18 cellular contexts compared by ENCODE assay signal in genomic region chr6:137210903-137211302, GRCh38. TPM values are rescaled to one million over a fixed set of nuclear protein-coding genes. Genes with fewer than 3 reads are reported as not detected.
DNase-seq lines count a peak whose midpoint lies in the region; ATAC-seq lines count a peak whose summit lies in the region.
"Had no signal": no experiment of that assay in that cellular context is flagged by ENCODE, and none has a peak within 500 bp of the region (broad histone marks: within the 10 kb centered on the region; RNA-seq: fewer than 3 reads in every experiment).

No MANE protein-coding gene starts in this region.

- intact Hi-C loops in right cardiac atrium (cut with DNase I) = loop anchor here in 1 of 4 donors (10.0 kb wide), 2 partner anchors 54 to 116 kb away; no protein-coding TSS in a partner anchor

- H3K36me3 ChIP-seq in subcutaneous abdominal adipose tissue (ENCODE audit: control insufficient read depth in 5 of 5, insufficient read depth in 5 of 5, low read length in 5 of 5) = peaks cover 0 to 8% (median 5%) of the 10 kb centered on the region in 5 donors

- H3K9me3 Mint-ChIP-seq in central memory CD8-positive, alpha-beta T cell = no peaks in the 10 kb centered on the region
- peaks cover 18% of the 10 kb centered on the region for H3K9me3 Mint-ChIP-seq in activated naive CD4-positive, alpha-beta T cell treated with anti-CD3 and anti-CD28 coated beads, Interleukin-2, amount 10 ng/mL, durations not matched to agents 7 days and 5 days
- H3K9me3 Mint-ChIP-seq in natural killer cell treated with Interleukin-12 subunit alpha and Interleukin-12 subunit beta and Interleukin-15 and Interleukin-18, amount 100 ng/mL, for 72 hours = no peaks in the 10 kb centered on the region

- DNase-seq in NCI-H446 treated with DMSO at 0.1 percent for 48 hours (lab: John Stamatoyannopoulos, UW) (peak; percentile 5), right cardiac atrium (no peak), HuH-7.5 (ENCODE audit: low spot score) (no peak)
- DNase-seq in central memory CD8-positive, alpha-beta T cell (ENCODE audit: low spot score in 2 of 2) = no peak
- no peak for DNase-seq in activated naive CD4-positive, alpha-beta T cell treated with anti-CD3 and anti-CD28 coated beads, Interleukin-2, amount 10 ng/mL, durations not matched to agents 7 days and 5 days
- DNase-seq in natural killer cell treated with Interleukin-12 subunit alpha and Interleukin-12 subunit beta and Interleukin-15 and Interleukin-18, amount 100 ng/mL, for 72 hours (ENCODE audit: low spot score) = no peak
- DNase-seq: activated CD4-positive, CD25-positive, alpha-beta regulatory T cell treated with anti-CD3 and anti-CD28 coated beads, Interleukin-2, amount 50 U/mL, for 72 hours; activated T-cell treated with anti-CD3 and anti-CD28 coated beads for 4 hours; foreskin fibroblast; NCI-H2081; NCI-H748 treated with DMSO at 0.1 percent for 48 hours; Peyer's patch had no signal

- no peaks in the 10 kb centered on the region for H3K27me3 Mint-ChIP-seq in central memory CD8-positive, alpha-beta T cell
- H3K27me3 Mint-ChIP-seq in activated naive CD4-positive, alpha-beta T cell treated with anti-CD3 and anti-CD28 coated beads, Interleukin-2, amount 10 ng/mL, durations not matched to agents 7 days and 5 days = no peaks in the 10 kb centered on the region
- H3K27me3 Mint-ChIP-seq in natural killer cell treated with Interleukin-12 subunit alpha and Interleukin-12 subunit beta and Interleukin-15 and Interleukin-18, amount 100 ng/mL, for 72 hours = no peaks in the 10 kb centered on the region
- H3K27me3 Mint-ChIP-seq: dendritic cell treated with granulocyte-macrophage colony-stimulating factor and Interleukin-4, amounts not matched to agents 40 ng/mL and 50 ng/mL, for 4 days; progenitor cell of endocrine pancreas; type B pancreatic cell had no signal

- H3K9ac ChIP-seq in subcutaneous abdominal adipose tissue (ENCODE audit: low read length in 5 of 5) = peak overlapping the region in 3 of 5 donors; percentile 4 to 66 (median 41)

- H3K36me3 Mint-ChIP-seq in central memory CD8-positive, alpha-beta T cell (ENCODE audit: insufficient read depth) = peaks cover 14% of the 10 kb centered on the region
- H3K36me3 Mint-ChIP-seq in activated naive CD4-positive, alpha-beta T cell treated with anti-CD3 and anti-CD28 coated beads, Interleukin-2, amount 10 ng/mL, durations not matched to agents 7 days and 5 days = peaks cover 45% of the 10 kb centered on the region
- H3K36me3 Mint-ChIP-seq in natural killer cell treated with Interleukin-12 subunit alpha and Interleukin-12 subunit beta and Interleukin-15 and Interleukin-18, amount 100 ng/mL, for 72 hours = peaks cover 20% of the 10 kb centered on the region

- H3K27me3 ChIP-seq in right cardiac atrium (ENCODE audit: control insufficient read depth, insufficient read depth) = no peaks in the 10 kb centered on the region
- H3K27me3 ChIP-seq in subcutaneous abdominal adipose tissue (ENCODE audit: control insufficient read depth in 5 of 5, insufficient read depth in 4 of 5, low read length in 5 of 5) = no peaks in the 10 kb centered on the region
- H3K27me3 ChIP-seq: Peyer's patch had no signal

- peaks cover 22% of the 10 kb centered on the region for H3K4me1 ChIP-seq in right cardiac atrium (ENCODE audit: control insufficient read depth, insufficient read depth, low read length)
- H3K4me1 ChIP-seq in subcutaneous abdominal adipose tissue (ENCODE audit: control insufficient read depth in 5 of 5, insufficient read depth in 5 of 5, low read length in 5 of 5) = peaks cover 16 to 82% (median 71%) of the 10 kb centered on the region in 5 donors

- no peak overlapping the region for H3K4me3 Mint-ChIP-seq in central memory CD8-positive, alpha-beta T cell
- no peak overlapping the region for H3K4me3 Mint-ChIP-seq in activated naive CD4-positive, alpha-beta T cell treated with anti-CD3 and anti-CD28 coated beads, Interleukin-2, amount 10 ng/mL, durations not matched to agents 7 days and 5 days
- no peak overlapping the region for H3K4me3 Mint-ChIP-seq in natural killer cell treated with Interleukin-12 subunit alpha and Interleukin-12 subunit beta and Interleukin-15 and Interleukin-18, amount 100 ng/mL, for 72 hours
- H3K4me3 Mint-ChIP-seq: dendritic cell treated with granulocyte-macrophage colony-stimulating factor and Interleukin-4, amounts not matched to agents 40 ng/mL and 50 ng/mL, for 4 days; T-helper 1 cell treated with Interleukin-12 subunit alpha and Interleukin-12 subunit beta and Interleukin-4 antibody, amounts not matched to agents 30 μg/mL and 1 μg/mL, for 36 hours; type B pancreatic cell had no signal

- H3K27ac Mint-ChIP-seq in central memory CD8-positive, alpha-beta T cell (ENCODE audit: low read depth) = peak overlapping the region; percentile 61
- H3K27ac Mint-ChIP-seq in activated naive CD4-positive, alpha-beta T cell treated with anti-CD3 and anti-CD28 coated beads, Interleukin-2, amount 10 ng/mL, durations not matched to agents 7 days and 5 days = no peak overlapping the region
- H3K27ac Mint-ChIP-seq in natural killer cell treated with Interleukin-12 subunit alpha and Interleukin-12 subunit beta and Interleukin-15 and Interleukin-18, amount 100 ng/mL, for 72 hours = no peak overlapping the region
- H3K27ac Mint-ChIP-seq: dendritic cell treated with granulocyte-macrophage colony-stimulating factor and Interleukin-4, amounts not matched to agents 40 ng/mL and 50 ng/mL, for 4 days; T-helper 1 cell treated with Interleukin-12 subunit alpha and Interleukin-12 subunit beta and Interleukin-4 antibody, amounts not matched to agents 30 μg/mL and 1 μg/mL, for 36 hours; type B pancreatic cell had no signal

- ATAC-seq in central memory CD8-positive, alpha-beta T cell (replicated peaks; ENCODE audit: extremely low read depth, poor library complexity, severe bottlenecking) = no peak
- ATAC-seq in right cardiac atrium (peak; percentile 60 to 81), HG02678 (IDR thresholded peaks at IDR 0.05; ENCODE audit: unreplicated experiment) (no peak)
- no peak for ATAC-seq in natural killer cell treated with Interleukin-12 subunit alpha and Interleukin-12 subunit beta and Interleukin-15 and Interleukin-18, amount 100 ng/mL, for 72 hours

- H3K9me3 ChIP-seq in right cardiac atrium (ENCODE audit: control insufficient read depth, low read length) (no peaks in the 10 kb centered on the region), subcutaneous abdominal adipose tissue (ENCODE audit: control insufficient read depth in 5 of 5, low read length in 5 of 5) (no peaks in the 10 kb centered on the region)
- H3K9me3 ChIP-seq: Peyer's patch had no signal

- H3K27ac ChIP-seq in right cardiac atrium (ENCODE audit: low read length) (no peak overlapping the region), subcutaneous abdominal adipose tissue (ENCODE audit: low read depth, low read length) (peak overlapping the region; percentile 100)
- H3K27ac ChIP-seq: Peyer's patch had no signal

- CTCF ChIA-PET in activated naive CD4-positive, alpha-beta T cell treated with anti-CD3 and anti-CD28 coated beads, Interleukin-2, amount 10 ng/mL, durations not matched to agents 7 days and 5 days (lab: Charles Lee) = no interaction called here

- peaks cover 82% of the 10 kb centered on the region for H3K4me1 Mint-ChIP-seq in central memory CD8-positive, alpha-beta T cell
- H3K4me1 Mint-ChIP-seq in activated naive CD4-positive, alpha-beta T cell treated with anti-CD3 and anti-CD28 coated beads, Interleukin-2, amount 10 ng/mL, durations not matched to agents 7 days and 5 days = peaks cover 16% of the 10 kb centered on the region
- peaks cover 48 to 62% of the 10 kb centered on the region in 2 donors for H3K4me1 Mint-ChIP-seq in natural killer cell treated with Interleukin-12 subunit alpha and Interleukin-12 subunit beta and Interleukin-15 and Interleukin-18, amount 100 ng/mL, for 72 hours (ENCODE audit: low read depth in 2 of 2)

- no peak overlapping the region for H3K4me3 ChIP-seq in right cardiac atrium (ENCODE audit: low read length)
- H3K4me3 ChIP-seq in subcutaneous abdominal adipose tissue (ENCODE audit: low read depth in 1 of 5, low read length in 5 of 5) = peak overlapping the region in 1 of 5 donors; percentile 2
- H3K4me3 ChIP-seq: Peyer's patch had no signal

RNA-seq across cellular contexts. Expression of gene IFNGR1, which starts 8.3 kb away (rescaled TPM):
- total RNA-seq in right cardiac atrium = 100 to 1,000 TPM; 115 to 157 (median 141) TPM
- 125 TPM for polyA plus RNA-seq in right cardiac atrium
- total RNA-seq in natural killer cell treated with Interleukin-12 subunit alpha and Interleukin-12 subunit beta and Interleukin-15 and Interleukin-18, amount 100 ng/mL, for 72 hours = 10 to 100 TPM; 19.8 to 31.9 TPM

RNA-seq across cellular contexts. Expression of gene IL22RA2, which starts 37.5 kb away (rescaled TPM):
- total RNA-seq in right cardiac atrium = under 1 TPM in 3 of 4 donors, not detected in 1; 0.09 to 0.14 (median 0.11) TPM
- polyA plus RNA-seq in right cardiac atrium = 0.05 TPM
- total RNA-seq in natural killer cell treated with Interleukin-12 subunit alpha and Interleukin-12 subunit beta and Interleukin-15 and Interleukin-18, amount 100 ng/mL, for 72 hours = not detected
- total RNA-seq: Peyer's patch, progenitor cell of endocrine pancreas had no signal

Comparison
In these comparisons a context has a peak if more than half of its experiments do, and no peak if none do; other contexts are left out.
1. ATAC-seq: peak in right cardiac atrium (2 of 2); none in central memory CD8-positive, alpha-beta T cell (single experiment), HG02678 (single experiment) and natural killer cell treated with Interleukin-12 subunit alpha and Interleukin-12 subunit beta and Interleukin-15 and Interleukin-18, amount 100 ng/mL, for 72 hours (0 of 2).